9 cellular contexts compared by ENCODE assay signal in the genomic region with DNA sequence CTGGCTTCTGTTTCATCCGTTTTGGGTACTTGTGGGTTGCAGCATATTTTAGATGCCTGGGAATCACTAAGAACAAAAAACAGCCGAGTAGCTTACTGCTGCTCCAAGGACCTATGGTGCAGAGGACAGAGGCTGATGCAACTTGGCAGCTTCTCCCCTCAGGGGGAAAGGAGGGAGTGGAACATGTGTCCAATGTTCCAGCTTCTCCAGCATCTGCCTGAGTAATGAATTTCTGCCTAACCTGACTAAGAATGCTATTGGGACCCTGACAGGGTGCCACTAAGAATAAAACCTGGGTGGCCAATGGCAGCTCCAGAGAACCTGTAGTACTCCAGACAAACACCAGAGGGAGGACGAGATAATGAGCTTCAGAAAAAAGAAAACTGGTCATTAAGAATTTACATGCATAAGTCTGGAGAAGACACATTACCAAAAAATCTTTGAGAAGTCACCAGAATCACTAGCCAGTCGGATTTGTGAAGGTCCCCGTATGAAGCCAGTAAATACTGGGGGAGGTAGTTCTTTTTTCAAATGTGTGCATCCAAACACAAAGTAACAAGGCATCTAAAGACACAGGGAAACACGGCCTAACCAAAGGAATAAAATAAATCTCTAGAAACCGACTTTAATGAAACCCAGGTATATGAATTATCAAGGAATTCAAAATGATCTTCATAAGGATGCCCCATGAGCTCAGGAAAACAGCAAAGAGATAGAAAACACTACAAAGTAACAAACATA.
DNase-seq lines count a peak whose midpoint lies in the region; ATAC-seq and TF ChIP-seq lines count a peak whose summit lies in the region.
"Had no signal": no experiment of that assay in that cellular context is flagged by ENCODE, and none has a peak within 500 bp of the region (broad histone marks: within the 10 kb centered on the region; RNA-seq: fewer than 3 reads in every experiment).

No MANE protein-coding gene starts in this region.

- no peak overlapping the region for H3K56ac ChIP-seq in IMR-90 (ENCODE audit: extremely low read depth, insufficient read depth, low read length)

- peak; percentile 46 for TF ChIP-seq RAD21 in IMR-90 (IDR thresholded peaks at IDR 0.05; ENCODE audit: low read length)

- no peak overlapping the region for H4K5ac ChIP-seq in IMR-90 (ENCODE audit: low read depth, low read length)

- H3K9me1 ChIP-seq in IMR-90 (ENCODE audit: insufficient read depth, low read length): no peaks in the 10 kb centered on the region

- no peaks in the 10 kb centered on the region for H3K27me3 ChIP-seq in IMR-90 (ENCODE audit: control insufficient read depth, insufficient read depth, low read length)

- H3K9me3 ChIP-seq in IMR-90 (ENCODE audit: control insufficient read depth, insufficient read depth, low read length): peaks cover 7% of the 10 kb centered on the region
- H3K9me3 ChIP-seq: thoracic aorta had no signal

- no peak overlapping the region for H3K9ac ChIP-seq in IMR-90 (ENCODE audit: low read depth, low read length)

- H2BK120ac ChIP-seq in IMR-90 (ENCODE audit: low read depth, low read length): no peak overlapping the region

- no peak overlapping the region for H2BK15ac ChIP-seq in IMR-90 (ENCODE audit: low read depth, low read length)

- no TSS peak for BruUV-seq in IMR-90 (replicated peaks; lab: Mats Ljungman, UMichigan)

- dilution Hi-C loops in IMR-90 (cut with HindIII; ENCODE audit: low sequenced_read_pairs, unreplicated experiment): no loop called here

- H2AK9ac ChIP-seq in IMR-90 (replicated peaks; ENCODE audit: low read depth, low read length, poor library complexity): no peak overlapping the region

- H3K18ac ChIP-seq in IMR-90 (ENCODE audit: low read depth, low read length): no peak overlapping the region

- H3K4ac ChIP-seq in IMR-90 (ENCODE audit: low read depth, low read length): no peak overlapping the region

- H2AFZ ChIP-seq in IMR-90 (replicated peaks; ENCODE audit: low read length, poor library complexity): no peak overlapping the region

- no peak overlapping the region for H3K4me3 ChIP-seq in IMR-90 (ENCODE audit: insufficient read depth, low read depth, low read length)
- no peak overlapping the region for H3K4me3 ChIP-seq in epithelial cell of esophagus (ENCODE audit: low read length)
- H3K4me3 ChIP-seq: thoracic aorta had no signal

- in situ Hi-C loops in IMR-90 (cut with MboI; ENCODE audit: low sequenced_read_pairs): no loop called here

- peaks cover 54% of the 10 kb centered on the region for H3K4me1 Mint-ChIP-seq in osteocyte (ENCODE audit: unreplicated experiment)

- H2AK5ac ChIP-seq in IMR-90 (ENCODE audit: low read depth, low read length): no peak overlapping the region

- no CpG with 5 or more reads among the region's 7 CpGs for WGBS in IMR-90 (ENCODE audit: extremely low coverage in 2 of 2, insufficient read length in 1 of 2), 2 experiments

- peak overlapping the region; percentile 50 for H3K4me3 Mint-ChIP-seq in osteocyte (ENCODE audit: unreplicated experiment)

- TF ChIP-seq POLR2A in IMR-90 (IDR thresholded peaks at IDR 0.05; ENCODE audit: low read depth, low read length): no peak

- H4K20me1 ChIP-seq in IMR-90 (ENCODE audit: insufficient read depth, low read length): no peaks in the 10 kb centered on the region

- no peaks in the 10 kb centered on the region for H3K4me1 ChIP-seq in IMR-90 (ENCODE audit: control insufficient read depth, insufficient read depth, low read length)

- no peak overlapping the region for H3K14ac ChIP-seq in IMR-90 (replicated peaks; ENCODE audit: low read depth, low read length)

- no peak overlapping the region for H2BK5ac ChIP-seq in IMR-90 (ENCODE audit: low read depth, low read length, poor library complexity, severe bottlenecking)

- no peak overlapping the region for H2BK20ac ChIP-seq in IMR-90 (ENCODE audit: low read depth, low read length)

- peak; percentile 50 for TF ChIP-seq CTCF in IMR-90 (conservative IDR thresholded peaks at IDR 0.05; ENCODE audit: low read depth, low read length)
- TF ChIP-seq CTCF in epithelial cell of esophagus (IDR thresholded peaks at IDR 0.05; ENCODE audit: insufficient read depth, low read depth, low read length, missing control alignments): peak; percentile 70
- TF ChIP-seq CTCF in osteocyte (IDR thresholded peaks at IDR 0.05): peak; percentile 69

- no peaks in the 10 kb centered on the region for H3K27me3 Mint-ChIP-seq in osteocyte (ENCODE audit: unreplicated experiment)

- H3K79me1 ChIP-seq in IMR-90 (ENCODE audit: low read depth in 1 of 2, low read length in 2 of 2): no peaks in the 10 kb centered on the region

- no peak overlapping the region for H4K91ac ChIP-seq in IMR-90 (ENCODE audit: insufficient read depth, low read depth, low read length)

- CTCF ChIA-PET in IMR-90 (lab: Yijun Ruan, JAX): interaction anchor here (1.4 kb wide), 1 partner anchor 12 kb away, joined by 3 read pairs; no protein-coding TSS in a partner anchor

- H3K36me3 Mint-ChIP-seq in osteocyte (ENCODE audit: unreplicated experiment): peaks cover 6% of the 10 kb centered on the region

- no peak overlapping the region for H3K27ac ChIP-seq in IMR-90 (ENCODE audit: insufficient read depth, low read length)
- H3K27ac ChIP-seq: thoracic aorta had no signal

- no peak overlapping the region for H3K23ac ChIP-seq in IMR-90 (ENCODE audit: low read depth, low read length)

- H3K4me2 ChIP-seq in IMR-90 (ENCODE audit: low read depth, low read length): no peak overlapping the region

- ATAC-seq in GM21390 (IDR thresholded peaks at IDR 0.05; ENCODE audit: unreplicated experiment) (peak; percentile 81), IMR-90 (ENCODE audit: low read depth) (peak; percentile 14; the same call in 1 of the 2 replicates)

- no peak overlapping the region for H4K8ac ChIP-seq in IMR-90 (ENCODE audit: low read depth in 2 of 2, low read length in 2 of 2)

- intact Hi-C loops in IMR-90 (cut with micrococcal nuclease): loop anchor here (5.0 kb wide), 1 partner anchor 236 kb away; no protein-coding TSS in a partner anchor

- H3K9me3 Mint-ChIP-seq in osteocyte (ENCODE audit: unreplicated experiment): peaks cover 12% of the 10 kb centered on the region

- POLR2A ChIA-PET in IMR-90 (lab: Charles Lee; ENCODE audit: unreplicated experiment): no interaction called here

- H3K27ac Mint-ChIP-seq in osteocyte (ENCODE audit: unreplicated experiment): peak overlapping the region; percentile 89

- DNase-seq in GM03348 (ENCODE audit: low spot score) (peak; percentile 68), IMR-90 (peak; percentile 1), epithelial cell of esophagus (ENCODE audit: low read depth) (peak; percentile 46), osteocyte (ENCODE audit: extremely low spot score, unreplicated experiment) (peak; percentile 89), NCI-H1092 (lab: John Stamatoyannopoulos, UW) (no peak), cerebellar nuclear complex (lab: John Stamatoyannopoulos, UW) (no peak)
- peak; percentile 48 for DNase-seq in activated CD4-positive, alpha-beta T cell treated with anti-CD3 and anti-CD28 coated beads for 48 hours

- no peaks in the 10 kb centered on the region for H3K36me3 ChIP-seq in IMR-90 (ENCODE audit: control insufficient read depth, insufficient read depth, low read length)
- H3K36me3 ChIP-seq: thoracic aorta had no signal

TF ChIP-seq in IMR-90, 13 proteins besides CTCF, POLR2A, EP300 and RAD21:
- TF ChIP-seq RCOR1 (IDR thresholded peaks at IDR 0.05; ENCODE audit: insufficient replicate concordance, low read length): no peak
- no peak for TF ChIP-seq RFX5 (IDR thresholded peaks at IDR 0.05; ENCODE audit: low read depth, low read length)
- TF ChIP-seq ELK1 (IDR thresholded peaks at IDR 0.05; ENCODE audit: borderline replicate concordance, low read depth, low read length): no peak
- no peak for TF ChIP-seq MAFK (IDR thresholded peaks at IDR 0.05; ENCODE audit: low read depth, low read length)
- no peak for TF ChIP-seq MAZ (IDR thresholded peaks at IDR 0.05; ENCODE audit: borderline replicate concordance, low read depth, low read length)
- TF ChIP-seq SMC3 (IDR thresholded peaks at IDR 0.05; ENCODE audit: low read depth, low read length): peak; percentile 48

Comparison
In these comparisons a context has a peak if more than half of its experiments do, and no peak if none do; other contexts are left out.
1. DNase-seq: peak in GM03348 (single experiment), IMR-90 (single experiment), activated CD4-positive, alpha-beta T cell treated with anti-CD3 and anti-CD28 coated beads for 48 hours (single experiment), epithelial cell of esophagus (single experiment) and osteocyte (single experiment); none in NCI-H1092 (single experiment) and cerebellar nuclear complex (0 of 2).
2. Peak in every context shown above with its lines, with median percentiles within 50 percentile points of each other: CTCF ChIP-seq.